18 cellular contexts compared by ENCODE assay signal in genomic region chr13:51158923-51159322, GRCh38. TPM values are rescaled to one million over a fixed set of nuclear protein-coding genes. Genes with fewer than 3 reads are reported as not detected.
A peak's percentile ranks its signal among the peaks of the same experiment; 100 is the strongest.
DNase-seq lines count a peak whose midpoint lies in the region; TF ChIP-seq lines count a peak whose summit lies in the region.
"Had no signal": no experiment of that assay in that cellular context is flagged by ENCODE, and none has a peak within 500 bp of the region (broad histone marks: within the 10 kb centered on the region; RNA-seq: fewer than 3 reads in every experiment).

No MANE protein-coding gene starts in this region.

- H3K36me3 ChIP-seq in GM23248 (ENCODE audit: low read depth) (no peaks in the 10 kb centered on the region), adipocyte (ENCODE audit: control insufficient read depth, insufficient read depth, low read length, severe bottlenecking) (no peaks in the 10 kb centered on the region)
- H3K36me3 ChIP-seq: sigmoid colon, tibial artery had no signal

- no peak overlapping the region for H3K4me2 ChIP-seq in GM23248 (ENCODE audit: unreplicated experiment)

- H4K20me1 ChIP-seq in GM23248 (ENCODE audit: insufficient read depth), result no peaks in the 10 kb centered on the region

- H3K4me3 ChIP-seq in AG10803 (ENCODE audit: low read length) (no peak overlapping the region), GM23248 (no peak overlapping the region), adipocyte (ENCODE audit: low read length) (peak overlapping the region; percentile 12)
- H3K4me3 ChIP-seq: sigmoid colon, tibial artery had no signal

- no peak overlapping the region for H3K27ac ChIP-seq in GM23248
- H3K27ac ChIP-seq: foreskin keratinocyte, sigmoid colon, tibial artery had no signal

- no peaks in the 10 kb centered on the region for H3F3A ChIP-seq in GM23248 (ENCODE audit: insufficient read depth)

- no peaks in the 10 kb centered on the region for H3K9me2 ChIP-seq in GM23248 (ENCODE audit: insufficient read depth)

- H3K79me2 ChIP-seq in GM23248 (ENCODE audit: insufficient read depth), result no peaks in the 10 kb centered on the region

- in situ Hi-C loops in GM23248 (cut with MboI), result loop anchor here (10.0 kb wide), 1 partner anchor 126 kb away; no protein-coding TSS in a partner anchor

- TF ChIP-seq CTCF in AG10803 (conservative IDR thresholded peaks at IDR 0.05; ENCODE audit: low read length), result no peak

- H3K4me1 ChIP-seq in GM23248 (ENCODE audit: insufficient read depth) (peaks cover 5% of the 10 kb centered on the region; the same call in 1 of the 2 replicates), adipocyte (ENCODE audit: control insufficient read depth, insufficient read depth, low read length) (peaks cover 21% of the 10 kb centered on the region)
- H3K4me1 ChIP-seq: foreskin keratinocyte, tibial artery had no signal

- H3K27me3 ChIP-seq in GM23248 (replicated peaks; ENCODE audit: insufficient read depth) (peaks cover 5% of the 10 kb centered on the region; the same call in 1 of the 2 replicates), adipocyte (replicated peaks; ENCODE audit: control insufficient read depth, insufficient read depth, low read length) (peaks cover 5% of the 10 kb centered on the region)
- H3K27me3 ChIP-seq: sigmoid colon, tibial artery had no signal

- no peak overlapping the region for H3K9ac ChIP-seq in GM23248
- no peak overlapping the region for H3K9ac ChIP-seq in adipocyte (ENCODE audit: low read length)

- DNase-seq in AG10803 (ENCODE audit: low read depth) (peak; percentile 3), GM23248 (peak; percentile 61), adipocyte (ENCODE audit: low read depth) (no peak), inferior parietal cortex (ENCODE audit: extremely low spot score) (peak; percentile 34), NCI-H1048 (lab: John Stamatoyannopoulos, UW) (no peak), C1 segment of cervical spinal cord (lab: John Stamatoyannopoulos, UW) (no peak), NCI-H1436 treated with DMSO at 0.1 percent for 48 hours (lab: John Stamatoyannopoulos, UW) (no peak)
- DNase-seq: activated naive CD4-positive, alpha-beta T cell treated with anti-CD3 and anti-CD28 coated beads, Interleukin-2, amount 10 ng/mL, durations not matched to agents 7 days and 5 days; foreskin keratinocyte; left cardiac atrium; NCI-H1930; NCI-H510A; sigmoid colon; stimulated activated CD4-positive, alpha-beta T cell treated with anti-CD3 and anti-CD28 coated beads, Interleukin-4, amount 100 ng/mL, for 24 hours; tibial artery had no signal

- WGBS in GM23248 (ENCODE audit: low coverage in 1 of 2, low lambda C conversion rate in 2 of 2, missing lambda C conversion rate in 2 of 2), 2 experiments, result 2 to 3% methylated on average over 3 of the region's 3 CpGs

- no peaks in the 10 kb centered on the region for H3K9me3 ChIP-seq in GM23248 (ENCODE audit: low read depth)
- no peaks in the 10 kb centered on the region for H3K9me3 ChIP-seq in adipocyte (ENCODE audit: control insufficient read depth, low read length)
- H3K9me3 ChIP-seq: sigmoid colon, tibial artery had no signal

- no peak overlapping the region for H2AFZ ChIP-seq in GM23248

RNA-seq across cellular contexts. Expression of gene C13orf42, which starts 47.8 kb away (rescaled TPM):
- not detected in 2 replicates for total RNA-seq in GM23248 (2014; rRNA removed; shearing (Covaris generic))
- not detected in 2 replicates for polyA plus RNA-seq in GM23248 (2016; fragmentation: Nextera tagmentation; extraction: Ambion mirVana)
- total RNA-seq: bronchial epithelial cell, foreskin keratinocyte, left cardiac atrium, mononuclear cell, sigmoid colon had no signal
- polyA plus RNA-seq: CD14-positive monocyte, foreskin keratinocyte, sigmoid colon had no signal

Comparison
In these comparisons a context has a peak if more than half of its experiments do, and no peak if none do; other contexts are left out.
1. DNase-seq: peak in AG10803 (single experiment), GM23248 (single experiment) and inferior parietal cortex (single experiment); none in adipocyte (single experiment), NCI-H1048 (single experiment), C1 segment of cervical spinal cord (0 of 14) and NCI-H1436 treated with DMSO at 0.1 percent for 48 hours (single experiment).